Comparison of ENCODE assay signal across 11 cellular contexts in genomic region chr12:58030566-58031279, GRCh38.
A peak's percentile ranks its signal among the peaks of the same experiment; 100 is the strongest.
DNase-seq lines count a peak whose midpoint lies in the region; ATAC-seq lines count a peak whose summit lies in the region.
"Had no signal": no experiment of that assay in that cellular context is flagged by ENCODE, and none has a peak within 500 bp of the region (broad histone marks: within the 10 kb centered on the region; RNA-seq: fewer than 3 reads in every experiment).

No MANE protein-coding gene starts in this region.

- no peaks in the 10 kb centered on the region for H3K4me1 ChIP-seq in GM23248 (ENCODE audit: insufficient read depth)

- no peaks in the 10 kb centered on the region for H3F3A ChIP-seq in GM23248 (ENCODE audit: insufficient read depth)

- no peak overlapping the region for H3K9ac ChIP-seq in GM23248

- WGBS in GM23248 (ENCODE audit: low coverage in 1 of 2, low lambda C conversion rate in 2 of 2, missing lambda C conversion rate in 2 of 2), 2 experiments = 19 to 23% methylated on average over 4 of the region's 4 CpGs

- in situ Hi-C loops in GM23248 (cut with MboI) = no loop called here

- H3K79me2 ChIP-seq in GM23248 (ENCODE audit: insufficient read depth) = no peaks in the 10 kb centered on the region

- H2AFZ ChIP-seq in GM23248 = no peak overlapping the region

- no peaks in the 10 kb centered on the region for H3K36me3 ChIP-seq in GM23248 (ENCODE audit: low read depth)
- H3K36me3 ChIP-seq: thyroid gland had no signal

- H3K4me2 ChIP-seq in GM23248 (ENCODE audit: unreplicated experiment) = peak overlapping the region; percentile 27

- no peaks in the 10 kb centered on the region for H4K20me1 ChIP-seq in GM23248 (ENCODE audit: insufficient read depth)

- H3K9me2 ChIP-seq in GM23248 (ENCODE audit: insufficient read depth) = peaks cover 5% of the 10 kb centered on the region; the same call in 1 of the 2 replicates

- DNase-seq in GM23248 = peak; percentile 82
- DNase-seq in NCI-H226 = peak; percentile 92
- DNase-seq in dedifferentiated amniotic fluid mesenchymal stem cell (ENCODE audit: extremely low spot score) = peak; percentile 44
- peak; percentile 74 for DNase-seq in renal cortical epithelial cell (ENCODE audit: low read depth)
- DNase-seq in activated gamma-delta T cell treated with Interleukin-2 at 50 U/mL for 16 hours = no peak
- DNase-seq: head of caudate nucleus, thyroid gland had no signal

- H3K9me3 ChIP-seq in GM23248 (ENCODE audit: low read depth) = no peaks in the 10 kb centered on the region
- H3K9me3 ChIP-seq: thyroid gland had no signal

- no peaks in the 10 kb centered on the region for H3K27me3 ChIP-seq in GM23248 (replicated peaks; ENCODE audit: insufficient read depth)
- H3K27me3 ChIP-seq: thyroid gland had no signal

- H3K4me3 ChIP-seq in GM23248 = no peak overlapping the region
- H3K4me3 ChIP-seq: thyroid gland had no signal

- H3K27ac ChIP-seq in GM23248 = no peak overlapping the region
- H3K27ac ChIP-seq: thyroid gland had no signal

- ATAC-seq in GM21360 (IDR thresholded peaks at IDR 0.05; ENCODE audit: unreplicated experiment) (no peak), HG03196 (IDR thresholded peaks at IDR 0.05; ENCODE audit: unreplicated experiment) (no peak)
- ATAC-seq: left lobe of liver, Panc1 had no signal
